Comparison of ENCODE assay signal across 8 cellular contexts in genomic region chr15:89556413-89557262, GRCh38. TPM values are rescaled to one million over a fixed set of nuclear protein-coding genes. Genes with fewer than 3 reads are reported as not detected.
DNase-seq lines count a peak whose midpoint lies in the region; ATAC-seq and TF ChIP-seq lines count a peak whose summit lies in the region.

No MANE protein-coding gene starts in this region.

- CTCF ChIA-PET in Caco-2 (lab: Charles Lee) = no interaction called here
- CTCF ChIA-PET in activated CD8-positive, alpha-beta memory T cell treated with anti-CD3 and anti-CD28 coated beads, Interleukin-2, amount 10 ng/mL, durations not matched to agents 7 days and 5 days (lab: Charles Lee) = no interaction called here

- no peak overlapping the region for H3K4me3 ChIP-seq in Caco-2 (ENCODE audit: low read depth, low read length)
- H3K4me3 ChIP-seq in neural cell (ENCODE audit: low read length) = no peak overlapping the region
- no peak overlapping the region for H3K4me3 ChIP-seq in vagina

- H3K27me3 Mint-ChIP-seq in Caco-2 (ENCODE audit: insufficient read depth, unreplicated experiment) (no peaks in the 10 kb centered on the region), HFFc6 (ENCODE audit: insufficient read depth) (peaks cover 41% of the 10 kb centered on the region)
- H3K27me3 Mint-ChIP-seq in activated CD8-positive, alpha-beta memory T cell treated with anti-CD3 and anti-CD28 coated beads, Interleukin-2, amount 10 ng/mL, durations not matched to agents 7 days and 5 days = peaks cover 30% of the 10 kb centered on the region

- H3K27me3 ChIP-seq in Caco-2 (replicated peaks; ENCODE audit: control insufficient read depth, insufficient read depth, low read length) (no peaks in the 10 kb centered on the region), neural cell (ENCODE audit: insufficient read depth, low read depth, low read length) (no peaks in the 10 kb centered on the region), vagina (no peaks in the 10 kb centered on the region)

- H3K4me1 Mint-ChIP-seq in Caco-2 (ENCODE audit: low read depth, unreplicated experiment) = no peaks in the 10 kb centered on the region
- no peaks in the 10 kb centered on the region for H3K4me1 Mint-ChIP-seq in HFFc6 (ENCODE audit: low read depth)
- H3K4me1 Mint-ChIP-seq in activated CD8-positive, alpha-beta memory T cell treated with anti-CD3 and anti-CD28 coated beads, Interleukin-2, amount 10 ng/mL, durations not matched to agents 7 days and 5 days = peaks cover 2% of the 10 kb centered on the region

- no peak for TF ChIP-seq POLR2A in vagina (IDR thresholded peaks at IDR 0.05)

- H3F3A ChIP-seq in neural cell (ENCODE audit: insufficient read depth, low read length, poor library complexity, severe bottlenecking) = no peaks in the 10 kb centered on the region

- TF ChIP-seq CTCF in Caco-2 (IDR thresholded peaks at IDR 0.05; ENCODE audit: insufficient read depth in 1 of 2, low read depth in 1 of 2, low read length in 1 of 2, severe bottlenecking in 1 of 2, unreplicated experiment in 1 of 2) = peak; percentile 61 to 74
- TF ChIP-seq CTCF in HFFc6 (IDR thresholded peaks at IDR 0.05) = peak; percentile 95
- peak; percentile 83 for TF ChIP-seq CTCF in neural cell (IDR thresholded peaks at IDR 0.05; ENCODE audit: poor library complexity, severe bottlenecking)
- peak; percentile 28 to 50 (median 33) for TF ChIP-seq CTCF in vagina (IDR thresholded peaks at IDR 0.05)

- intact Hi-C loops in Caco-2 (cut with micrococcal nuclease; ENCODE audit: unreplicated experiment) = loop anchor here (1.0 kb wide), 2 partner anchors 60 to 64 kb away; partner anchors contain the start of gene RHCG
- intact Hi-C loops in vagina (cut with DNase I) = loop anchor here (10.0 kb wide), 1 partner anchor 202 kb away; no protein-coding TSS in a partner anchor

- no peak for TF ChIP-seq EP300 in neural cell (conservative IDR thresholded peaks at IDR 0.05; ENCODE audit: poor library complexity, severe bottlenecking)

- H3K9me2 ChIP-seq in neural cell (ENCODE audit: insufficient read depth, low read length) = no peaks in the 10 kb centered on the region

- TF ChIP-seq RAD21 in neural cell (conservative IDR thresholded peaks at IDR 0.05) = peak; percentile 74

- H3K9me3 Mint-ChIP-seq in Caco-2 (ENCODE audit: unreplicated experiment) (no peaks in the 10 kb centered on the region), HFFc6 (no peaks in the 10 kb centered on the region)
- no peaks in the 10 kb centered on the region for H3K9me3 Mint-ChIP-seq in activated CD8-positive, alpha-beta memory T cell treated with anti-CD3 and anti-CD28 coated beads, Interleukin-2, amount 10 ng/mL, durations not matched to agents 7 days and 5 days (ENCODE audit: low read depth)

- no peaks in the 10 kb centered on the region for H3K9me3 ChIP-seq in Caco-2
- no peaks in the 10 kb centered on the region for H3K9me3 ChIP-seq in neural cell (ENCODE audit: low read length)
- H3K9me3 ChIP-seq in vagina = no peaks in the 10 kb centered on the region

- no TSS peak for BruUV-seq in Caco-2 (replicated peaks; lab: Mats Ljungman, UMichigan)

- H3K36me3 ChIP-seq in Caco-2 (ENCODE audit: control insufficient read depth, insufficient read depth, low read length) (no peaks in the 10 kb centered on the region), neural cell (ENCODE audit: insufficient read depth, low read length) (no peaks in the 10 kb centered on the region), vagina (no peaks in the 10 kb centered on the region)

- no peak overlapping the region for H3K4me2 ChIP-seq in neural cell (ENCODE audit: low read length)

- H3K36me3 Mint-ChIP-seq in Caco-2 (ENCODE audit: insufficient read depth, unreplicated experiment) (no peaks in the 10 kb centered on the region), HFFc6 (ENCODE audit: low read depth) (no peaks in the 10 kb centered on the region)
- no peaks in the 10 kb centered on the region for H3K36me3 Mint-ChIP-seq in activated CD8-positive, alpha-beta memory T cell treated with anti-CD3 and anti-CD28 coated beads, Interleukin-2, amount 10 ng/mL, durations not matched to agents 7 days and 5 days

- H4K20me1 ChIP-seq in neural cell (ENCODE audit: insufficient read depth) = no peaks in the 10 kb centered on the region

- H3K9ac ChIP-seq in neural cell (ENCODE audit: low read length) = no peak overlapping the region

- H3K4me3 Mint-ChIP-seq in Caco-2 (ENCODE audit: unreplicated experiment) = no peak overlapping the region
- H3K4me3 Mint-ChIP-seq in HFFc6 = no peak overlapping the region
- H3K4me3 Mint-ChIP-seq in activated CD8-positive, alpha-beta memory T cell treated with anti-CD3 and anti-CD28 coated beads, Interleukin-2, amount 10 ng/mL, durations not matched to agents 7 days and 5 days = no peak overlapping the region

- H3K27ac ChIP-seq in neural cell (ENCODE audit: low read length) = no peak overlapping the region
- H3K27ac ChIP-seq in vagina = no peak overlapping the region

- peaks cover 4% of the 10 kb centered on the region; the same call in 1 of the 2 replicates for H3K4me1 ChIP-seq in Caco-2
- H3K4me1 ChIP-seq in vagina = no peaks in the 10 kb centered on the region

- no peak overlapping the region for H2AFZ ChIP-seq in neural cell (ENCODE audit: low read depth, low read length)

- ATAC-seq in activated CD8-positive, alpha-beta memory T cell treated with anti-CD3 and anti-CD28 coated beads, Interleukin-2, amount 10 ng/mL, durations not matched to agents 7 days and 5 days = peak; percentile 47
- no peak for ATAC-seq in GM21619 (IDR thresholded peaks at IDR 0.05; ENCODE audit: unreplicated experiment)

- no peaks in the 10 kb centered on the region for H3K79me2 ChIP-seq in neural cell (replicated peaks; ENCODE audit: insufficient read depth, low read length)

- DNase-seq in Caco-2 (peak; percentile 68 to 69), HFFc6 (peak; percentile 65), NCI-H69 (lab: John Stamatoyannopoulos, UW) (peak; percentile 72), fibroblast of gingiva (ENCODE audit: low read depth) (peak; percentile 66), vagina (ENCODE audit: extremely low spot score in 2 of 2) (peak in 1 of 2 donors; percentile 42)
- DNase-seq in activated CD8-positive, alpha-beta memory T cell treated with anti-CD3 and anti-CD28 coated beads, Interleukin-2, amount 10 ng/mL, durations not matched to agents 7 days and 5 days = peak; percentile 57

- POLR2A ChIA-PET in Caco-2 (lab: Charles Lee) = no interaction called here

- H3K27ac Mint-ChIP-seq in Caco-2 (ENCODE audit: unreplicated experiment) (no peak overlapping the region), HFFc6 (no peak overlapping the region)
- H3K27ac Mint-ChIP-seq in activated CD8-positive, alpha-beta memory T cell treated with anti-CD3 and anti-CD28 coated beads, Interleukin-2, amount 10 ng/mL, durations not matched to agents 7 days and 5 days = no peak overlapping the region

TF ChIP-seq in neural cell, 6 proteins besides CTCF, POLR2A, EP300 and RAD21:
- TF ChIP-seq SMC3 (conservative IDR thresholded peaks at IDR 0.05; ENCODE audit: poor library complexity) (peak; percentile 74), REST (IDR thresholded peaks at IDR 0.05; ENCODE audit: borderline replicate concordance) (no peak)

RNA-seq across cellular contexts. Expression of gene TICRR, which starts 18.6 kb away (rescaled TPM):
- total RNA-seq in Caco-2 (2022) (23.6 and 24.1 TPM in 2 replicates), vagina (5.2 TPM)
- 1 to 10 TPM; 3.0 to 6.0 (median 5.0) TPM for total RNA-seq in HFFc6 (2021; fragmentation: NEBNext Ultra II Directional; extraction: Animal tissue kit (Norgen Biotek cat#: 25700))
- 10 to 100 TPM; 30.8 to 35.5 TPM for total RNA-seq in activated CD8-positive, alpha-beta memory T cell treated with anti-CD3 and anti-CD28 coated beads, Interleukin-2, amount 10 ng/mL, durations not matched to agents 7 days and 5 days
- polyA plus RNA-seq in neural cell = 0.06 and 0.36 TPM in 2 replicates
- 0.58 and 0.73 TPM in 2 replicates for polyA minus RNA-seq in neural cell

Comparison
In these comparisons a context has a peak if more than half of its experiments do, and no peak if none do; other contexts are left out.
1. CTCF ChIP-seq: peak in every context shown above with its lines; median percentile 95 in HFFc6; 83 in neural cell; 68 in Caco-2; 33 in vagina.